Comparison of ENCODE assay signal across 25 cellular contexts in genomic region chr2:98881153-98881650, GRCh38. TPM values are rescaled to one million over a fixed set of nuclear protein-coding genes. Genes with fewer than 3 reads are reported as not detected.
A peak's percentile ranks its signal among the peaks of the same experiment; 100 is the strongest.
DNase-seq lines count a peak whose midpoint lies in the region; TF ChIP-seq lines count a peak whose summit lies in the region.
"Had no signal": no experiment of that assay in that cellular context is flagged by ENCODE, and none has a peak within 500 bp of the region (broad histone marks: within the 10 kb centered on the region; RNA-seq: fewer than 3 reads in every experiment).

No MANE protein-coding gene starts in this region.

- DNase-seq in DMS79 treated with DMSO at 0.1 percent for 48 hours (lab: John Stamatoyannopoulos, UW) (peak; percentile 80), NCI-H2107 treated with DMSO at 0.1 percent for 48 hours (lab: John Stamatoyannopoulos, UW; ENCODE audit: unreplicated experiment) (peak; percentile 64), esophagus squamous epithelium (lab: John Stamatoyannopoulos, UW) (no peak), suprapubic skin (ENCODE audit: low spot score in 2 of 2) (peak in 1 of 2 donors; percentile 67), NCI-H146 (lab: John Stamatoyannopoulos, UW) (no peak), glutamatergic neuron (no peak), KG1 (lab: John Stamatoyannopoulos, UW) (no peak)
- DNase-seq: ACHN, AML-193, DND-41, H9, IMR-90, MG63, NCI-H1048, NCI-H1436, NCI-H2029, NCI-H2227 treated with DMSO at 0.1 percent for 48 hours, NCI-H510A treated with DMSO at 0.1 percent for 48 hours, NCI-H774, SHP77 had no signal

- intact Hi-C loops in esophagus squamous epithelium (cut with DNase I): no loop called here

- H3K9me3 ChIP-seq in esophagus squamous epithelium: peaks cover 0 to 4% (median 3%) of the 10 kb centered on the region in 3 donors
- H3K9me3 ChIP-seq in suprapubic skin: no peaks in the 10 kb centered on the region
- H3K9me3 ChIP-seq: MG63 had no signal

- H3K4me1 Mint-ChIP-seq in glutamatergic neuron (ENCODE audit: low read depth, unreplicated experiment): peaks cover 10% of the 10 kb centered on the region
- H3K4me1 Mint-ChIP-seq: H9 had no signal

- peak overlapping the region; percentile 18 to 90 (median 83) for H3K27ac ChIP-seq in esophagus squamous epithelium
- peak overlapping the region; percentile 30 for H3K27ac ChIP-seq in suprapubic skin
- H3K27ac ChIP-seq: C4-2B, HL-60, SK-N-MC had no signal

- H3K27me3 ChIP-seq in esophagus squamous epithelium (no peaks in the 10 kb centered on the region), suprapubic skin (no peaks in the 10 kb centered on the region)
- H3K27me3 ChIP-seq: MG63 had no signal

- H3K27me3 Mint-ChIP-seq in glutamatergic neuron (ENCODE audit: unreplicated experiment): no peaks in the 10 kb centered on the region

- H3K4me1 ChIP-seq in esophagus squamous epithelium (peaks cover 12 to 62% (median 24%) of the 10 kb centered on the region in 3 donors), suprapubic skin (peaks cover 25% of the 10 kb centered on the region)

- H3K4me3 ChIP-seq in esophagus squamous epithelium (no peak overlapping the region), suprapubic skin (no peak overlapping the region)
- H3K4me3 ChIP-seq: MG63, SK-N-MC had no signal

- WGBS in esophagus squamous epithelium, 2 donors: 87% methylated on average over 4 of the region's 7 CpGs; no CpG with 5 or more reads in 1 of the 2 donors
- WGBS in suprapubic skin: 38% methylated on average over 3 of the region's 7 CpGs

- no peak for TF ChIP-seq EP300 in suprapubic skin (IDR thresholded peaks at IDR 0.05)

- no peak for TF ChIP-seq CTCF in esophagus squamous epithelium (IDR thresholded peaks at IDR 0.05)
- no peak for TF ChIP-seq CTCF in suprapubic skin (IDR thresholded peaks at IDR 0.05)
- TF ChIP-seq CTCF in glutamatergic neuron (IDR thresholded peaks at IDR 0.05; ENCODE audit: partially characterized antibody, unreplicated experiment): no peak

- H3K36me3 ChIP-seq in esophagus squamous epithelium (no peaks in the 10 kb centered on the region), suprapubic skin (no peaks in the 10 kb centered on the region)
- H3K36me3 ChIP-seq: MG63 had no signal

- no peak overlapping the region for H3K4me3 Mint-ChIP-seq in glutamatergic neuron (ENCODE audit: unreplicated experiment)
- H3K4me3 Mint-ChIP-seq: H9 had no signal

- no peaks in the 10 kb centered on the region for H3K36me3 Mint-ChIP-seq in glutamatergic neuron (ENCODE audit: unreplicated experiment)

- H3K9me3 Mint-ChIP-seq in glutamatergic neuron (ENCODE audit: unreplicated experiment): peaks cover 3% of the 10 kb centered on the region

- H3K27ac Mint-ChIP-seq in glutamatergic neuron (ENCODE audit: unreplicated experiment): no peak overlapping the region
- H3K27ac Mint-ChIP-seq: H9 had no signal

- TF ChIP-seq POLR2A in esophagus squamous epithelium (IDR thresholded peaks at IDR 0.05): no peak
- no peak for TF ChIP-seq POLR2A in suprapubic skin (IDR thresholded peaks at IDR 0.05)

RNA-seq across cellular contexts. Expression of gene CRACDL, which starts 54.8 kb away (rescaled TPM):
- total RNA-seq in esophagus squamous epithelium (10 to 100 TPM in 2 of 4 donors, 1 to 10 TPM in 2; 6.5 to 33.6 (median 9.7) TPM), suprapubic skin (10 to 100 TPM in 3 of 4 donors, 1 to 10 TPM in 1; 5.2 to 13.0 (median 11.3) TPM), glutamatergic neuron (ENCODE audit: unreplicated experiment) (2.1 TPM)
- total RNA-seq: HT1080, IMR-90, RPMI7951 had no signal

Comparison
In these comparisons a context has a peak if more than half of its experiments do, and no peak if none do; other contexts are left out.
1. DNase-seq: peak in DMS79 treated with DMSO at 0.1 percent for 48 hours (single experiment) and NCI-H2107 treated with DMSO at 0.1 percent for 48 hours (single experiment); none in esophagus squamous epithelium (single experiment), NCI-H146 (single experiment), glutamatergic neuron (single experiment) and KG1 (single experiment).